In the genomic region with DNA sequence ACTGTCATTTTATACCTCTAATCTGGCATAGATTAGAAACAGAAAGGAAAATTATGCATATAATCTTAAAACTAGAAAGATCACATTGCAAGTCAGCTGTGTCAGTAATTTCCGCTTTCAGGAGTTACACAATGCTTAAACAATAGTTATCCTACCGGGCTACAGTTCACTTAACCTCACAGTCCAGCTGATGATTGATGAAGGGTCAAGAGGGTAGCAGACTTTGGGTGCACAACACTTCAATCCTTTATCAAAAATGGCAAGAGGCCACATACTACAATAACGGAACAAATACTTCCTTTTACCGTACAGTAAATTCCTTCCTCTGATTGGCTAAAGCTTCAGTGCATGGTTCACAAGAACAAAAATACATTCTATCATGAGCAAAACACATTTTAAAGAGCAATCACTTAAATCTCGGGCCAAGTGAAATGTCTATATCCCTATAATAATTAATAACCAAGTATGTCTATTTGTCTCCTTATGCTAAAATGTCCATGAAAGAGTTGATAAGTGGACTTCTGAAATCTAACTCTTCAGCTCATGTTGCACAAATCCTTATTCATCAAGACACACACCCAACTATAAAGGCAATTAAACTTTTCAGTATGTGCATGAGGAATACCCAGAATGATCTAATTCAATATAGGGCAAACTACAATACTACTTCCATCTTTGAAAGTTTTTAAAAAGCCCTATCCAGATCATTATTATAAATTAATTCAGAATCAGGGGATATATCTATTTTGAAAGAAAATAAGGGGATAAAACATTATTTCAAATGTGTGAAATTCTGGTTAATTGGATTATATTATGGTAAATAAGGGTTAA, we compare ENCODE assay signal across 8 cellular contexts.
DNase-seq lines count a peak whose midpoint lies in the region; ATAC-seq and TF ChIP-seq lines count a peak whose summit lies in the region.

No MANE protein-coding gene starts in this region.

- no peak overlapping the region for H3K27ac ChIP-seq in upper lobe of right lung

- no peaks in the 10 kb centered on the region for H3K27me3 Mint-ChIP-seq in T-cell

- no peaks in the 10 kb centered on the region for H3K27me3 ChIP-seq in upper lobe of right lung

- no peak for TF ChIP-seq CTCF in upper lobe of right lung (IDR thresholded peaks at IDR 0.05)

- no peaks in the 10 kb centered on the region for H3K9me3 Mint-ChIP-seq in T-cell

- H3K4me3 ChIP-seq in upper lobe of right lung = peak overlapping the region; percentile 12

- ATAC-seq in Right ventricle myocardium inferior (peak; percentile 23), T-cell (replicated peaks in 1 of 4) (no peak), left cardiac atrium (peak; percentile 34 to 53), upper lobe of right lung (peak; percentile 83)

- H3K27ac Mint-ChIP-seq in T-cell = peak overlapping the region; percentile 72 to 77

- CTCF ChIA-PET in T-cell (lab: Charles Lee) = interaction anchor here in 1 of 2 donors (1.0 kb wide), 1 partner anchor 18 kb away, joined by 4 read pairs; no protein-coding TSS in a partner anchor

- H3K36me3 ChIP-seq in upper lobe of right lung = no peaks in the 10 kb centered on the region

- DNase-seq in Right ventricle myocardium inferior (ENCODE audit: missing footprints) = no peak
- no peak for DNase-seq in cardiac septum (ENCODE audit: low spot score)
- DNase-seq in T-cell = no peak
- DNase-seq in left cardiac atrium = no peak
- no peak for DNase-seq in upper lobe of right lung
- DNase-seq in stimulated activated CD4-positive, alpha-beta T cell treated with anti-CD3 and anti-CD28 coated beads, Interleukin-15, amount 100 ng/mL, for 24 hours = no peak
- no peak for DNase-seq in NCI-H69 (lab: John Stamatoyannopoulos, UW)
- no peak for DNase-seq in activated CD4-positive, alpha-beta T cell treated with anti-CD3 and anti-CD28 coated beads for 48 hours

- H3K4me3 Mint-ChIP-seq in T-cell = peak overlapping the region; percentile 39 to 66 (median 65)

- H3K9me3 ChIP-seq in upper lobe of right lung = no peaks in the 10 kb centered on the region

- H3K4me1 ChIP-seq in upper lobe of right lung = peaks cover 36% of the 10 kb centered on the region

- peaks cover 7% of the 10 kb centered on the region for H3K36me3 Mint-ChIP-seq in T-cell

- H3K4me1 Mint-ChIP-seq in T-cell = peaks cover 89 to 96% (median 91%) of the 10 kb centered on the region in 3 donors

- intact Hi-C loops in Right ventricle myocardium inferior (cut with DNase I) = no loop called here
- intact Hi-C loops in cardiac septum (cut with DNase I) = no loop called here
- intact Hi-C loops in left cardiac atrium (cut with DNase I) = no loop called here
- intact Hi-C loops in upper lobe of right lung (cut with DNase I) = no loop called here

- POLR2A ChIA-PET in T-cell (lab: Charles Lee) = interaction anchor here (0.6 to 1.8 kb wide), 6 partner anchors 8 to 314 kb away, joined by 3 to 5 read pairs (median 3); no protein-coding TSS in a partner anchor

Comparison
In these comparisons a context has a peak if more than half of its experiments do, and no peak if none do; other contexts are left out.
1. ATAC-seq: peak in Right ventricle myocardium inferior (single experiment), left cardiac atrium (2 of 2) and upper lobe of right lung (single experiment); none in T-cell (0 of 4).